Comparison of ENCODE assay signal across 2 cellular contexts in the genomic region with DNA sequence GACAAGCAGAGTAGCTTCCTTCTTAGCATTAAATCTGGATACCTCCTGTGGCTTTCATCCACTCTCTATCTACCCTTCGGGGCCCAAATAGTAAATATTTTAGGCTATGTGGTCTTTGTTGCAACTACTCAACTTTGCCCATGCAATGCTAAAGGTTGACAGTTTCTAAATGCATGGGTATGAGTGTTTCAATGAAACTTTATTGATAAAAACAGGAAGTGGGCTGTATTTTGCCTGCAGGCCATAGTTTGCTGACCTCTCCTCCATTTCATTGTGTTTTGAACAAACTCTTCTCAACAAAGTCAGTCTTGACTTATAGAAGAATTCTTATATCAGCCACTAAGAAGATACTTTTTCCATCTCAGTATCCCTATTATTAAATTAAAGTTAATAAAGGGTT.
A peak's percentile ranks its signal among the peaks of the same experiment; 100 is the strongest.
TF ChIP-seq lines count a peak whose summit lies in the region.

No MANE protein-coding gene starts in this region.

TF ChIP-seq in HepG2, 621 proteins besides CTCF, POLR2A, EP300 and RAD21 (continues in another document):
- no peak for TF ChIP-seq REPIN1 (CRISPR knock-in tag; IDR thresholded peaks at IDR 0.05; ENCODE audit: borderline replicate concordance, low read depth)
- no peak for TF ChIP-seq SETDB1 (CRISPR knock-in tag; IDR thresholded peaks at IDR 0.05; ENCODE audit: borderline replicate concordance)
- TF ChIP-seq, protein P1, sequence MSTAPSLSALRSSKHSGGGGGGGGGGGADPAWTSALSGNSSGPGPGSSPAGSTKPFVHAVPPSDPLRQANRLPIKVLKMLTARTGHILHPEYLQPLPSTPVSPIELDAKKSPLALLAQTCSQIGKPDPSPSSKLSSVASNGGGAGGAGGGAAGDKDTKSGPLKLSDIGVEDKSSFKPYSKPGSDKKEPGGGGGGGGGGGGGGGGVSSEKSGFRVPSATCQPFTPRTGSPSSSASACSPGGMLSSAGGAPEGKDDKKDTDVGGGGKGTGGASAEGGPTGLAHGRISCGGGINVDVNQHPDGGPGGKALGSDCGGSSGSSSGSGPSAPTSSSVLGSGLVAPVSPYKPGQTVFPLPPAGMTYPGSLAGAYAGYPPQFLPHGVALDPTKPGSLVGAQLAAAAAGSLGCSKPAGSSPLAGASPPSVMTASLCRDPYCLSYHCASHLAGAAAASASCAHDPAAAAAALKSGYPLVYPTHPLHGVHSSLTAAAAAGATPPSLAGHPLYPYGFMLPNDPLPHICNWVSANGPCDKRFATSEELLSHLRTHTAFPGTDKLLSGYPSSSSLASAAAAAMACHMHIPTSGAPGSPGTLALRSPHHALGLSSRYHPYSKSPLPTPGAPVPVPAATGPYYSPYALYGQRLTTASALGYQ (CRISPR knock-in tag; IDR thresholded peaks at IDR 0.05) = no peak
- no peak for TF ChIP-seq CHCHD3 (CRISPR knock-in tag; IDR thresholded peaks at IDR 0.05)
- no peak for TF ChIP-seq PCBP2 (optimal IDR thresholded peaks at IDR 0.05; ENCODE audit: low read depth, low read length, poor library complexity, severe bottlenecking)
- TF ChIP-seq ZNF850 (CRISPR knock-in tag; conservative IDR thresholded peaks at IDR 0.05) = 0 out of 2 replicates have a peak, but pooled peaks have one; percentile 37
- no peak for TF ChIP-seq ISL2 (CRISPR knock-in tag; IDR thresholded peaks at IDR 0.05)
- TF ChIP-seq NFKBIZ (CRISPR knock-in tag; IDR thresholded peaks at IDR 0.05) = no peak
- no peak for TF ChIP-seq KLF15 (CRISPR knock-in tag; IDR thresholded peaks at IDR 0.05; ENCODE audit: borderline replicate concordance)
- TF ChIP-seq ZNF709 (CRISPR knock-in tag; IDR thresholded peaks at IDR 0.05) = no peak
- TF ChIP-seq ATM (IDR thresholded peaks at IDR 0.05; ENCODE audit: borderline replicate concordance) = no peak
- TF ChIP-seq, protein P2, sequence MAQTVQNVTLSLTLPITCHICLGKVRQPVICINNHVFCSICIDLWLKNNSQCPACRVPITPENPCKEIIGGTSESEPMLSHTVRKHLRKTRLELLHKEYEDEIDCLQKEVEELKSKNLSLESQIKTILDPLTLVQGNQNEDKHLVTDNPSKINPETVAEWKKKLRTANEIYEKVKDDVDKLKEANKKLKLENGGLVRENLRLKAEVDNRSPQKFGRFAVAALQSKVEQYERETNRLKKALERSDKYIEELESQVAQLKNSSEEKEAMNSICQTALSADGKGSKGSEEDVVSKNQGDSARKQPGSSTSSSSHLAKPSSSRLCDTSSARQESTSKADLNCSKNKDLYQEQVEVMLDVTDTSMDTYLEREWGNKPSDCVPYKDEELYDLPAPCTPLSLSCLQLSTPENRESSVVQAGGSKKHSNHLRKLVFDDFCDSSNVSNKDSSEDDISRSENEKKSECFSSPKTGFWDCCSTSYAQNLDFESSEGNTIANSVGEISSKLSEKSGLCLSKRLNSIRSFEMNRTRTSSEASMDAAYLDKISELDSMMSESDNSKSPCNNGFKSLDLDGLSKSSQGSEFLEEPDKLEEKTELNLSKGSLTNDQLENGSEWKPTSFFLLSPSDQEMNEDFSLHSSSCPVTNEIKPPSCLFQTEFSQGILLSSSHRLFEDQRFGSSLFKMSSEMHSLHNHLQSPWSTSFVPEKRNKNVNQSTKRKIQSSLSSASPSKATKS (CRISPR knock-in tag; IDR thresholded peaks at IDR 0.05) = no peak
- no peak for TF ChIP-seq ZBTB20 (CRISPR knock-in tag; IDR thresholded peaks at IDR 0.05; ENCODE audit: borderline replicate concordance, low read depth)

TF ChIP-seq in GM12878, 131 proteins besides CTCF, POLR2A, EP300 and RAD21:
- TF ChIP-seq BCL11A (IDR thresholded peaks at IDR 0.05; ENCODE audit: low read depth, low read length) (no peak), POU2F2 (IDR thresholded peaks at IDR 0.05; ENCODE audit: borderline replicate concordance, low read depth, low read length) (no peak), MEF2B (IDR thresholded peaks at IDR 0.05; ENCODE audit: partially characterized antibody, poor library complexity, severe bottlenecking) (no peak), EZH2 (IDR thresholded peaks at IDR 0.05; ENCODE audit: borderline replicate concordance, control insufficient read depth, low read depth, low read length) (no peak), KAT2A (conservative IDR thresholded peaks at IDR 0.05; ENCODE audit: control insufficient read depth, low read depth, low read length) (no peak), POLR2AphosphoS2 (IDR thresholded peaks at IDR 0.05; ENCODE audit: low read depth, low read length) (no peak), SPI1 (IDR thresholded peaks at IDR 0.05; ENCODE audit: borderline replicate concordance, insufficient read depth, low read depth, low read length) (0 out of 2 replicates have a peak, but pooled peaks have one; percentile 3), RB1 (IDR thresholded peaks at IDR 0.05; ENCODE audit: borderline replicate concordance) (no peak), NR2C1 (IDR thresholded peaks at IDR 0.05) (no peak), RCOR1 (conservative IDR thresholded peaks at IDR 0.05; ENCODE audit: low read depth, low read length) (no peak), MYB (IDR thresholded peaks at IDR 0.05; ENCODE audit: borderline replicate concordance, low read depth, low read length) (no peak)
- TF ChIP-seq, protein P3, sequence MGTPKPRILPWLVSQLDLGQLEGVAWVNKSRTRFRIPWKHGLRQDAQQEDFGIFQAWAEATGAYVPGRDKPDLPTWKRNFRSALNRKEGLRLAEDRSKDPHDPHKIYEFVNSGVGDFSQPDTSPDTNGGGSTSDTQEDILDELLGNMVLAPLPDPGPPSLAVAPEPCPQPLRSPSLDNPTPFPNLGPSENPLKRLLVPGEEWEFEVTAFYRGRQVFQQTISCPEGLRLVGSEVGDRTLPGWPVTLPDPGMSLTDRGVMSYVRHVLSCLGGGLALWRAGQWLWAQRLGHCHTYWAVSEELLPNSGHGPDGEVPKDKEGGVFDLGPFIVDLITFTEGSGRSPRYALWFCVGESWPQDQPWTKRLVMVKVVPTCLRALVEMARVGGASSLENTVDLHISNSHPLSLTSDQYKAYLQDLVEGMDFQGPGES (IDR thresholded peaks at IDR 0.05) = no peak
- TF ChIP-seq, protein P4, sequence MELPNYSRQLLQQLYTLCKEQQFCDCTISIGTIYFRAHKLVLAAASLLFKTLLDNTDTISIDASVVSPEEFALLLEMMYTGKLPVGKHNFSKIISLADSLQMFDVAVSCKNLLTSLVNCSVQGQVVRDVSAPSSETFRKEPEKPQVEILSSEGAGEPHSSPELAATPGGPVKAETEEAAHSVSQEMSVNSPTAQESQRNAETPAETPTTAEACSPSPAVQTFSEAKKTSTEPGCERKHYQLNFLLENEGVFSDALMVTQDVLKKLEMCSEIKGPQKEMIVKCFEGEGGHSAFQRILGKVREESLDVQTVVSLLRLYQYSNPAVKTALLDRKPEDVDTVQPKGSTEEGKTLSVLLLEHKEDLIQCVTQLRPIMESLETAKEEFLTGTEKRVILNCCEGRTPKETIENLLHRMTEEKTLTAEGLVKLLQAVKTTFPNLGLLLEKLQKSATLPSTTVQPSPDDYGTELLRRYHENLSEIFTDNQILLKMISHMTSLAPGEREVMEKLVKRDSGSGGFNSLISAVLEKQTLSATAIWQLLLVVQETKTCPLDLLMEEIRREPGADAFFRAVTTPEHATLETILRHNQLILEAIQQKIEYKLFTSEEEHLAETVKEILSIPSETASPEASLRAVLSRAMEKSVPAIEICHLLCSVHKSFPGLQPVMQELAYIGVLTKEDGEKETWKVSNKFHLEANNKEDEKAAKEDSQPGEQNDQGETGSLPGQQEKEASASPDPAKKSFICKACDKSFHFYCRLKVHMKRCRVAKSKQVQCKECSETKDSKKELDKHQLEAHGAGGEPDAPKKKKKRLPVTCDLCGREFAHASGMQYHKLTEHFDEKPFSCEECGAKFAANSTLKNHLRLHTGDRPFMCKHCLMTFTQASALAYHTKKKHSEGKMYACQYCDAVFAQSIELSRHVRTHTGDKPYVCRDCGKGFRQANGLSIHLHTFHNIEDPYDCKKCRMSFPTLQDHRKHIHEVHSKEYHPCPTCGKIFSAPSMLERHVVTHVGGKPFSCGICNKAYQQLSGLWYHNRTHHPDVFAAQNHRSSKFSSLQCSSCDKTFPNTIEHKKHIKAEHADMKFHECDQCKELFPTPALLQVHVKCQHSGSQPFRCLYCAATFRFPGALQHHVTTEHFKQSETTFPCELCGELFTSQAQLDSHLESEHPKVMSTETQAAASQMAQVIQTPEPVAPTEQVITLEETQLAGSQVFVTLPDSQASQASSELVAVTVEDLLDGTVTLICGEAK (IDR thresholded peaks at IDR 0.05; ENCODE audit: borderline replicate concordance) = peak; percentile 45; the same call in 1 of the 2 replicates
- TF ChIP-seq, protein P5, sequence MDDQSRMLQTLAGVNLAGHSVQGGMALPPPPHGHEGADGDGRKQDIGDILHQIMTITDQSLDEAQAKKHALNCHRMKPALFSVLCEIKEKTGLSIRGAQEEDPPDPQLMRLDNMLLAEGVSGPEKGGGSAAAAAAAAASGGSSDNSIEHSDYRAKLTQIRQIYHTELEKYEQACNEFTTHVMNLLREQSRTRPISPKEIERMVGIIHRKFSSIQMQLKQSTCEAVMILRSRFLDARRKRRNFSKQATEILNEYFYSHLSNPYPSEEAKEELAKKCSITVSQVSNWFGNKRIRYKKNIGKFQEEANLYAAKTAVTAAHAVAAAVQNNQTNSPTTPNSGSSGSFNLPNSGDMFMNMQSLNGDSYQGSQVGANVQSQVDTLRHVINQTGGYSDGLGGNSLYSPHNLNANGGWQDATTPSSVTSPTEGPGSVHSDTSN (IDR thresholded peaks at IDR 0.05; ENCODE audit: insufficient replicate concordance, low read depth, low read length) = no peak
